Comparison of ENCODE assay signal across 17 cellular contexts in genomic region chr16:89104930-89105571, GRCh38. TPM values are rescaled to one million over a fixed set of nuclear protein-coding genes. Genes with fewer than 3 reads are reported as not detected.
A peak's percentile ranks its signal among the peaks of the same experiment; 100 is the strongest.
DNase-seq lines count a peak whose midpoint lies in the region; ATAC-seq and TF ChIP-seq lines count a peak whose summit lies in the region.
"Had no signal": no experiment of that assay in that cellular context is flagged by ENCODE, and none has a peak within 500 bp of the region (broad histone marks: within the 10 kb centered on the region; RNA-seq: fewer than 3 reads in every experiment).

No MANE protein-coding gene starts in this region.

- H3K27ac Mint-ChIP-seq in activated CD8-positive, alpha-beta T cell treated with anti-CD3 and anti-CD28 coated beads for 36 hours = no peak overlapping the region
- H3K27ac Mint-ChIP-seq in activated CD8-positive, alpha-beta T cell treated with anti-CD3 and anti-CD28 coated beads, Interleukin-2, amount 10 ng/mL, durations not matched to agents 7 days and 5 days = no peak overlapping the region
- H3K27ac Mint-ChIP-seq in Caco-2 (ENCODE audit: unreplicated experiment) = no peak overlapping the region

- no peaks in the 10 kb centered on the region for H3K9me3 ChIP-seq in spleen
- H3K9me3 ChIP-seq in Caco-2 = 0 out of 2 replicates have a peak, but pooled peaks cover 2% of the 10 kb centered on the region
- H3K9me3 ChIP-seq: SJSA1 had no signal

- H3K4me3 ChIP-seq in choroid plexus epithelial cell (ENCODE audit: low read depth, low read length) (no peak overlapping the region), spleen (no peak overlapping the region), Caco-2 (ENCODE audit: low read depth, low read length) (no peak overlapping the region)
- H3K4me3 ChIP-seq: SJSA1 had no signal

- no peak overlapping the region for H3K4me3 Mint-ChIP-seq in activated CD8-positive, alpha-beta T cell treated with anti-CD3 and anti-CD28 coated beads for 36 hours
- H3K4me3 Mint-ChIP-seq in activated CD8-positive, alpha-beta T cell treated with anti-CD3 and anti-CD28 coated beads, Interleukin-2, amount 10 ng/mL, durations not matched to agents 7 days and 5 days = no peak overlapping the region
- H3K4me3 Mint-ChIP-seq in Caco-2 (ENCODE audit: unreplicated experiment) = no peak overlapping the region
- H3K4me3 Mint-ChIP-seq: CD14-positive monocyte had no signal

- CTCF ChIA-PET in activated CD8-positive, alpha-beta T cell treated with anti-CD3 and anti-CD28 coated beads for 36 hours (lab: Charles Lee) = no interaction called here
- CTCF ChIA-PET in activated CD8-positive, alpha-beta T cell treated with anti-CD3 and anti-CD28 coated beads, Interleukin-2, amount 10 ng/mL, durations not matched to agents 7 days and 5 days (lab: Charles Lee) = no interaction called here
- CTCF ChIA-PET in Caco-2 (lab: Charles Lee) = no interaction called here

- peaks cover 49% of the 10 kb centered on the region for H3K36me3 Mint-ChIP-seq in activated CD8-positive, alpha-beta T cell treated with anti-CD3 and anti-CD28 coated beads for 36 hours (ENCODE audit: low read depth)
- H3K36me3 Mint-ChIP-seq in activated CD8-positive, alpha-beta T cell treated with anti-CD3 and anti-CD28 coated beads, Interleukin-2, amount 10 ng/mL, durations not matched to agents 7 days and 5 days (ENCODE audit: low read depth) = peaks cover 58% of the 10 kb centered on the region
- H3K36me3 Mint-ChIP-seq in Caco-2 (ENCODE audit: insufficient read depth, unreplicated experiment) = peaks cover 30% of the 10 kb centered on the region

- POLR2A ChIA-PET in activated CD8-positive, alpha-beta T cell treated with anti-CD3 and anti-CD28 coated beads for 36 hours (lab: Charles Lee) = interaction anchor here (0.6 to 1.6 kb wide), 4 partner anchors 11 to 32 kb away, joined by 3 to 4 read pairs (median 3); no protein-coding TSS in a partner anchor
- POLR2A ChIA-PET in activated CD8-positive, alpha-beta T cell treated with anti-CD3 and anti-CD28 coated beads, Interleukin-2, amount 10 ng/mL, durations not matched to agents 7 days and 5 days (lab: Charles Lee) = no interaction called here
- POLR2A ChIA-PET in Caco-2 (lab: Charles Lee) = no interaction called here

- no peak overlapping the region for H3K27ac ChIP-seq in spleen
- H3K27ac ChIP-seq: SJSA1 had no signal

- no TSS peak for BruUV-seq in Caco-2 (replicated peaks; lab: Mats Ljungman, UMichigan)

- no peaks in the 10 kb centered on the region for H3K9me3 Mint-ChIP-seq in activated CD8-positive, alpha-beta T cell treated with anti-CD3 and anti-CD28 coated beads for 36 hours
- H3K9me3 Mint-ChIP-seq in activated CD8-positive, alpha-beta T cell treated with anti-CD3 and anti-CD28 coated beads, Interleukin-2, amount 10 ng/mL, durations not matched to agents 7 days and 5 days (ENCODE audit: insufficient read depth) = no peaks in the 10 kb centered on the region
- H3K9me3 Mint-ChIP-seq in Caco-2 (ENCODE audit: unreplicated experiment) = no peaks in the 10 kb centered on the region

- H3K27me3 Mint-ChIP-seq in activated CD8-positive, alpha-beta T cell treated with anti-CD3 and anti-CD28 coated beads for 36 hours = no peaks in the 10 kb centered on the region
- H3K27me3 Mint-ChIP-seq in activated CD8-positive, alpha-beta T cell treated with anti-CD3 and anti-CD28 coated beads, Interleukin-2, amount 10 ng/mL, durations not matched to agents 7 days and 5 days (ENCODE audit: low read depth) = no peaks in the 10 kb centered on the region
- no peaks in the 10 kb centered on the region for H3K27me3 Mint-ChIP-seq in Caco-2 (ENCODE audit: insufficient read depth, unreplicated experiment)

- intact Hi-C loops in activated CD8-positive, alpha-beta T cell treated with anti-CD3 and anti-CD28 coated beads for 36 hours (cut with micrococcal nuclease) = no loop called here
- intact Hi-C loops in spleen (cut with DNase I; ENCODE audit: low total_unique reads) (no loop called here), Caco-2 (cut with micrococcal nuclease; ENCODE audit: unreplicated experiment) (no loop called here)

- H3K36me3 ChIP-seq in spleen (peaks cover 0 to 97% (median 78%) of the 10 kb centered on the region in 6 donors), Caco-2 (ENCODE audit: control insufficient read depth, insufficient read depth, low read length) (peaks cover 6% of the 10 kb centered on the region)

- H3K27me3 ChIP-seq in spleen (replicated peaks in 1 of 7) (no peaks in the 10 kb centered on the region), Caco-2 (replicated peaks; ENCODE audit: control insufficient read depth, insufficient read depth, low read length) (no peaks in the 10 kb centered on the region)
- H3K27me3 ChIP-seq: SJSA1 had no signal

- no peak for ATAC-seq in activated CD8-positive, alpha-beta T cell treated with anti-CD3 and anti-CD28 coated beads for 36 hours
- no peak for ATAC-seq in activated CD8-positive, alpha-beta T cell treated with anti-CD3 and anti-CD28 coated beads, Interleukin-2, amount 10 ng/mL, durations not matched to agents 7 days and 5 days
- ATAC-seq in HG02588 (IDR thresholded peaks at IDR 0.05; ENCODE audit: unreplicated experiment) (peak; percentile 40), HG03039 (IDR thresholded peaks at IDR 0.05; ENCODE audit: unreplicated experiment) (no peak)

- peaks cover 24% of the 10 kb centered on the region for H3K4me1 Mint-ChIP-seq in activated CD8-positive, alpha-beta T cell treated with anti-CD3 and anti-CD28 coated beads for 36 hours (ENCODE audit: low read depth)
- H3K4me1 Mint-ChIP-seq in activated CD8-positive, alpha-beta T cell treated with anti-CD3 and anti-CD28 coated beads, Interleukin-2, amount 10 ng/mL, durations not matched to agents 7 days and 5 days (ENCODE audit: low read depth) = peaks cover 28% of the 10 kb centered on the region
- H3K4me1 Mint-ChIP-seq in Caco-2 (ENCODE audit: low read depth, unreplicated experiment) = peaks cover 10% of the 10 kb centered on the region

- 72 to 82% (median 79%) methylated on average over 23 of the region's 23 CpGs for WGBS in spleen, 5 donors

- TF ChIP-seq CTCF in activated CD8-positive, alpha-beta T cell treated with anti-CD3 and anti-CD28 coated beads for 36 hours (IDR thresholded peaks at IDR 0.05) = no peak
- TF ChIP-seq CTCF in choroid plexus epithelial cell (conservative IDR thresholded peaks at IDR 0.05; ENCODE audit: low read depth, low read length) = no peak
- TF ChIP-seq CTCF in spleen (IDR thresholded peaks at IDR 0.05 in 8 of 11, conservative IDR thresholded peaks at IDR 0.05 in 3 of 11) = no peak
- TF ChIP-seq CTCF in Caco-2 (IDR thresholded peaks at IDR 0.05; ENCODE audit: insufficient read depth in 1 of 2, low read depth in 1 of 2, low read length in 1 of 2, severe bottlenecking in 1 of 2, unreplicated experiment in 1 of 2) = no peak

- DNase-seq in activated CD8-positive, alpha-beta T cell treated with anti-CD3 and anti-CD28 coated beads for 36 hours = peak; percentile 33
- DNase-seq in activated CD8-positive, alpha-beta T cell treated with anti-CD3 and anti-CD28 coated beads, Interleukin-2, amount 10 ng/mL, durations not matched to agents 7 days and 5 days = no peak
- DNase-seq in choroid plexus epithelial cell (ENCODE audit: low read depth) (peak; percentile 12), spleen (peak; percentile 62), Caco-2 (no peak)
- no peak for DNase-seq in activated effector memory CD4-positive, alpha-beta T cell treated with Interleukin-2 at 50 U/mL for 16 hours
- DNase-seq: activated CD4-positive, alpha-beta T cell treated with anti-CD3 and anti-CD28 coated beads for 1 hour; activated naive CD4-positive, alpha-beta T cell treated with Interleukin-2 at 50 U/mL for 16 hours; DMS53; effector CD8-positive, alpha-beta T cell; hippocampal formation; NCI-H1436; occipital lobe had no signal

- peaks cover 0 to 24% (median 4%) of the 10 kb centered on the region in 6 donors for H3K4me1 ChIP-seq in spleen
- H3K4me1 ChIP-seq in Caco-2 = peaks cover 17% of the 10 kb centered on the region
- H3K4me1 ChIP-seq: SJSA1 had no signal

- TF ChIP-seq POLR2A in spleen (IDR thresholded peaks at IDR 0.05) = no peak

RNA-seq across cellular contexts. Expression of gene ACSF3, which starts 11.4 kb away (rescaled TPM):
- total RNA-seq in activated CD8-positive, alpha-beta T cell treated with anti-CD3 and anti-CD28 coated beads for 36 hours = 10 to 100 TPM; 44.6 to 45.9 TPM
- total RNA-seq in activated CD8-positive, alpha-beta T cell treated with anti-CD3 and anti-CD28 coated beads, Interleukin-2, amount 10 ng/mL, durations not matched to agents 7 days and 5 days = 10 to 100 TPM; 38.6 to 45.1 TPM
- total RNA-seq in spleen = 10 to 100 TPM; 39.9 to 68.1 (median 50.0) TPM
- 10 to 100 TPM; 35.4 to 50.2 (median 45.9) TPM for polyA plus RNA-seq in spleen
- total RNA-seq in Caco-2 (2022) = 49.5 and 55.2 TPM in 2 replicates

Comparison
In these comparisons a context has a peak if more than half of its experiments do, and no peak if none do; other contexts are left out.
1. DNase-seq: peak in activated CD8-positive, alpha-beta T cell treated with anti-CD3 and anti-CD28 coated beads for 36 hours (single experiment), choroid plexus epithelial cell (single experiment) and spleen (single experiment); none in activated CD8-positive, alpha-beta T cell treated with anti-CD3 and anti-CD28 coated beads, Interleukin-2, amount 10 ng/mL, durations not matched to agents 7 days and 5 days (single experiment), activated effector memory CD4-positive, alpha-beta T cell treated with Interleukin-2 at 50 U/mL for 16 hours (single experiment) and Caco-2 (0 of 2).